In the genomic region with DNA sequence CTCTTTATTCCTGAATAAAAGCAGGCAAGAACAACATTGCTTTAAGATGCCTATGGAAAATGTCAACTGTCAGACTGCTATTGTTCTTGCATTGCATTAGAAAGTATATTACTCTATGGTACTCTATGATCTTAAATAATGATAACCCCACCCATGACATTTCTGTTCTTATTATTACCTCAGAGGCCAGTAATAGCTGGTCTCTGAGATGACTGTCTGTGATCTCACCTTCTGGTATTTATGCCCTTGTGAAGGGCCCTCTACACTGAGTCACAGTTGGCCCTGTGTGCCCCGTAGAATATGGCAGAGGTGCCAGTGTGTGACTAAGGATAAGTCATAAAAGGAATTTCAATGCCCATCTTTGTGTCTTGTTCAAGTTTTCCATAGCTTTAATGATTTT, we compare ENCODE assay signal across 13 cellular contexts.
DNase-seq lines count a peak whose midpoint lies in the region; ATAC-seq lines count a peak whose summit lies in the region.
"Had no signal": no experiment of that assay in that cellular context is flagged by ENCODE, and none has a peak within 500 bp of the region (broad histone marks: within the 10 kb centered on the region; RNA-seq: fewer than 3 reads in every experiment).

No MANE protein-coding gene starts in this region.

- peak; percentile 58 for DNase-seq in AG08396 (ENCODE audit: low spot score)
- DNase-seq in HK-2 (ENCODE audit: unreplicated experiment): peak; percentile 58
- DNase-seq in SW 1271 (lab: John Stamatoyannopoulos, UW): peak; percentile 78 to 89
- peak; percentile 90 for DNase-seq in glomerular visceral epithelial cell (ENCODE audit: extremely low spot score)
- no peak for DNase-seq in activated gamma-delta T cell (lab: John Stamatoyannopoulos, UW)
- DNase-seq: activated T-cell treated with anti-CD3 and anti-CD28 coated beads, Interleukin-2, amount 50 U/mL, for 4 hours; anterior cingulate cortex; foreskin melanocyte; MV-4-11; stimulated activated CD8-positive, alpha-beta memory T cell treated with anti-CD3 and anti-CD28 coated beads, Interleukin-4, amount 100 ng/mL, for 48 hours had no signal

- no peak for ATAC-seq in GM18867 (IDR thresholded peaks at IDR 0.05; ENCODE audit: unreplicated experiment)
- no peak for ATAC-seq in GM19351 (IDR thresholded peaks at IDR 0.05; ENCODE audit: unreplicated experiment)
- no peak for ATAC-seq in GM18907 (IDR thresholded peaks at IDR 0.05; ENCODE audit: unreplicated experiment)
